Comparison of ENCODE assay signal across 8 cellular contexts in genomic region chr19:45153339-45154063, GRCh38. TPM values are rescaled to one million over a fixed set of nuclear protein-coding genes. Genes with fewer than 3 reads are reported as not detected.
DNase-seq lines count a peak whose midpoint lies in the region; ATAC-seq and TF ChIP-seq lines count a peak whose summit lies in the region.

No MANE protein-coding gene starts in this region.

- H3K9me3 Mint-ChIP-seq in activated B cell treated with CpG ODN at 0.5 μM for 24 hours: no peaks in the 10 kb centered on the region

- H3K27me3 Mint-ChIP-seq in activated B cell treated with CpG ODN at 0.5 μM for 24 hours: peaks cover 40% of the 10 kb centered on the region

- H3K9me3 ChIP-seq in duodenal mucosa (ENCODE audit: control insufficient read depth in 1 of 2, low read length in 2 of 2): no peaks in the 10 kb centered on the region

- intact Hi-C loops in activated B cell treated with CpG ODN at 0.5 μM for 24 hours (cut with micrococcal nuclease): no loop called here

- H3K4me3 Mint-ChIP-seq in activated B cell treated with CpG ODN at 0.5 μM for 24 hours: peak overlapping the region; percentile 79

- peak; percentile 31 for DNase-seq in activated B cell treated with CpG ODN at 0.5 μM for 24 hours
- peak; percentile 20 for DNase-seq in medulla oblongata (ENCODE audit: extremely low spot score)
- DNase-seq in stimulated activated naive CD4-positive, alpha-beta T cell (lab: John Stamatoyannopoulos, UW): peak in 4 of 6 experiments; percentile 16 to 62 (median 38)
- no peak for DNase-seq in NCI-H748 treated with DMSO at 0.1 percent for 48 hours (lab: John Stamatoyannopoulos, UW)

- POLR2A ChIA-PET in activated B cell treated with CpG ODN at 0.5 μM for 24 hours (lab: Charles Lee): interaction anchor here (1.1 to 2.5 kb wide), 4 partner anchors 11 to 152 kb away, joined by 3 to 18 read pairs (median 5); partner anchors contain the start of genes BLOC1S3, RELB and TRAPPC6A

- no peak overlapping the region for H3K27ac ChIP-seq in duodenal mucosa (ENCODE audit: low read depth, low read length)

- H3K4me1 ChIP-seq in duodenal mucosa (ENCODE audit: control insufficient read depth in 1 of 2, insufficient read depth in 2 of 2, low read length in 2 of 2): peaks cover 20 to 35% of the 10 kb centered on the region in 2 donors

- CTCF ChIA-PET in activated B cell treated with CpG ODN at 0.5 μM for 24 hours (lab: Charles Lee): interaction anchor here (1.3 to 2.9 kb wide), 2 partner anchors 28 to 62 kb away, joined by 4 to 8 read pairs; no protein-coding TSS in a partner anchor

- peak overlapping the region; percentile 55 to 68 for H3K4me3 ChIP-seq in duodenal mucosa (ENCODE audit: low read depth in 1 of 2, low read length in 2 of 2)

- no peak overlapping the region for H3K27ac Mint-ChIP-seq in activated B cell treated with CpG ODN at 0.5 μM for 24 hours

- ATAC-seq in GM18511 (IDR thresholded peaks at IDR 0.05; ENCODE audit: unreplicated experiment) (peak; percentile 33), activated B cell treated with CpG ODN at 0.5 μM for 24 hours (ENCODE audit: low read depth) (peak; percentile 29), HG03095 (IDR thresholded peaks at IDR 0.05; ENCODE audit: unreplicated experiment) (no peak), GM21381 (IDR thresholded peaks at IDR 0.05; ENCODE audit: unreplicated experiment) (no peak)

- H3K4me1 Mint-ChIP-seq in activated B cell treated with CpG ODN at 0.5 μM for 24 hours: peaks cover 15% of the 10 kb centered on the region

- peak overlapping the region in 1 of 2 donors; percentile 32 for H3K9ac ChIP-seq in duodenal mucosa (ENCODE audit: low read depth in 1 of 2, low read length in 2 of 2)

- no peaks in the 10 kb centered on the region for H3K36me3 Mint-ChIP-seq in activated B cell treated with CpG ODN at 0.5 μM for 24 hours (ENCODE audit: low read depth)

- H3K36me3 ChIP-seq in duodenal mucosa (ENCODE audit: control insufficient read depth in 1 of 2, insufficient read depth in 2 of 2, low read length in 2 of 2): no peaks in the 10 kb centered on the region

- no peak for TF ChIP-seq CTCF in activated B cell treated with CpG ODN at 0.5 μM for 24 hours (IDR thresholded peaks at IDR 0.05)

- peaks cover 32 to 37% of the 10 kb centered on the region in 2 donors for H3K27me3 ChIP-seq in duodenal mucosa (ENCODE audit: control insufficient read depth in 1 of 2, insufficient read depth in 2 of 2, low read length in 2 of 2)

RNA-seq across cellular contexts. Expression of gene NKPD1, which starts 7.3 kb away (rescaled TPM):
- total RNA-seq in activated B cell treated with CpG ODN at 0.5 μM for 24 hours: 0.11 and 0.12 TPM in 2 replicates

RNA-seq across cellular contexts. Expression of gene TRAPPC6A, which starts 24.5 kb away (rescaled TPM):
- total RNA-seq in activated B cell treated with CpG ODN at 0.5 μM for 24 hours: 51.8 and 56.0 TPM in 2 replicates

RNA-seq across cellular contexts. Expression of gene BLOC1S3, which starts 25.1 kb away (rescaled TPM):
- 15.6 and 16.5 TPM in 2 replicates for total RNA-seq in activated B cell treated with CpG ODN at 0.5 μM for 24 hours

Comparison
In these comparisons a context has a peak if more than half of its experiments do, and no peak if none do; other contexts are left out.
1. ATAC-seq: peak in GM18511 (single experiment) and activated B cell treated with CpG ODN at 0.5 μM for 24 hours (single experiment); none in HG03095 (single experiment) and GM21381 (single experiment).